ENCODE assay signal across 12 cellular contexts in the genomic region with DNA sequence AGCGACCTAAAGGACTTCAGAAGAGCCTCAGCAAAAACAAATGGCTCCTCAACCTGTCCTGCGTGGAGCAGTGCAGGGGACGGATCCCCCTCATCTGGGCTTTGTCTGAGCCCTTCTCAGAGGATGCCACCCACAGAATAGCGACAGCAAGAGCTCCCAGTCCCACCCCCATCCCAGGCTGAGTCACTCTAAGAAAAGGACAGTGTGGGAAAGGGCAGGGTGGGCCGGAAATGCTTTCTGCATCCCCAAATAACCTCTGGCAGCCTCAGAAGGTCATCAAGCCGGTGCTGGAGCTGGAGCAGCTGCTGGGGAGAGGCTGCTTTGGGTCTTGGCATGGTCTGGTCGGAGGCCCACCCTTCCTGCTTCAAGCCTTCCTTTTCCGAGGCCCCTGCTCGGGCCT. TPM values are rescaled to one million over a fixed set of nuclear protein-coding genes. Genes with fewer than 3 reads are reported as not detected.
DNase-seq lines count a peak whose midpoint lies in the region; ATAC-seq, FAIRE-seq and TF ChIP-seq lines count a peak whose summit lies in the region.
"Had no signal": no experiment of that assay in that cellular context is flagged by ENCODE, and none has a peak within 500 bp of the region (broad histone marks: within the 10 kb centered on the region; RNA-seq: fewer than 3 reads in every experiment).

No MANE protein-coding gene starts in this region.

- no peak for TF ChIP-seq POLR2A in breast epithelium (IDR thresholded peaks at IDR 0.05)

- H3K4me1 ChIP-seq in breast epithelium: peaks cover 25 to 26% of the 10 kb centered on the region in 2 donors
- H3K4me1 ChIP-seq in keratinocyte (ENCODE audit: control insufficient read depth, extremely low read depth, insufficient read depth, low read length): peaks cover 52% of the 10 kb centered on the region
- no peaks in the 10 kb centered on the region for H3K4me1 ChIP-seq in small intestine (ENCODE audit: control insufficient read depth in 2 of 2, insufficient read depth in 1 of 2, low read depth in 1 of 2, low read length in 1 of 2)

- peaks cover 9% of the 10 kb centered on the region for H3K9me1 ChIP-seq in keratinocyte (ENCODE audit: control insufficient read depth, extremely low read depth, insufficient read depth, low read length)

- POLR2A ChIA-PET in HEK293T (lab: Yijun Ruan, JAX): no interaction called here

- intact Hi-C loops in breast epithelium (cut with DNase I; ENCODE audit: low total_unique reads): no loop called here

- dilution Hi-C loops in keratinocyte (cut with MboI; ENCODE audit: extremely low pct_ligation_motif_present, low sequenced_read_pairs): no loop called here

- CTCF ChIA-PET in HEK293T (lab: Yijun Ruan, JAX): no interaction called here

- peaks cover 26% of the 10 kb centered on the region for H3K79me2 ChIP-seq in keratinocyte (ENCODE audit: control insufficient read depth, insufficient read depth, low read length)

- H2AFZ ChIP-seq in keratinocyte (ENCODE audit: control insufficient read depth, low read length): no peak overlapping the region

- peaks cover 11% of the 10 kb centered on the region for H4K20me1 ChIP-seq in keratinocyte (ENCODE audit: control insufficient read depth, extremely low read depth, insufficient read depth, low read length)

- peak overlapping the region; percentile 38 to 90 for H3K27ac ChIP-seq in breast epithelium
- H3K27ac ChIP-seq in keratinocyte (ENCODE audit: control insufficient read depth, insufficient read depth, low read length): no peak overlapping the region
- H3K27ac ChIP-seq in small intestine (ENCODE audit: low read depth in 1 of 2, low read length in 1 of 2): peak overlapping the region in 1 of 2 donors; percentile 53

- TF ChIP-seq CTCF in breast epithelium (IDR thresholded peaks at IDR 0.05) (no peak), keratinocyte (optimal IDR thresholded peaks at IDR 0.05 in 1 of 3, IDR thresholded peaks at IDR 0.05 in 1 of 3, conservative IDR thresholded peaks at IDR 0.05 in 1 of 3; ENCODE audit: extremely low read depth in 1 of 3, insufficient read depth in 2 of 3, low read length in 3 of 3) (no peak)

- WGBS in small intestine, 3 donors: 63 to 72% (median 71%) methylated on average over 9 of the region's 9 CpGs

- no peak for FAIRE-seq in keratinocyte (lab: Jason Lieb, UNC)
- no peak for FAIRE-seq in small intestine (lab: Jason Lieb, UNC)

- H3K4me3 ChIP-seq in breast epithelium (no peak overlapping the region), keratinocyte (ENCODE audit: control insufficient read depth in 2 of 3, extremely low read depth in 1 of 3, insufficient read depth in 2 of 3, low read depth in 1 of 3, low read length in 3 of 3) (no peak overlapping the region), small intestine (ENCODE audit: low read depth in 1 of 2, low read length in 2 of 2) (no peak overlapping the region)

- no peak overlapping the region for H3K9ac ChIP-seq in keratinocyte (ENCODE audit: control insufficient read depth, extremely low read depth, insufficient read depth, low read length)

- no peaks in the 10 kb centered on the region for H3K9me3 ChIP-seq in breast epithelium
- no peaks in the 10 kb centered on the region for H3K9me3 ChIP-seq in keratinocyte (ENCODE audit: control insufficient read depth, low read depth, low read length)
- H3K9me3 ChIP-seq in small intestine (ENCODE audit: control insufficient read depth, low read depth): no peaks in the 10 kb centered on the region

- no peaks in the 10 kb centered on the region for H3K27me3 ChIP-seq in breast epithelium
- no peaks in the 10 kb centered on the region for H3K27me3 ChIP-seq in keratinocyte (ENCODE audit: control insufficient read depth, extremely low read depth, insufficient read depth, low read length)
- H3K27me3 ChIP-seq in small intestine (ENCODE audit: control insufficient read depth in 2 of 2, insufficient read depth in 2 of 2, low read length in 2 of 2): no peaks in the 10 kb centered on the region

- H3K36me3 ChIP-seq in breast epithelium: no peaks in the 10 kb centered on the region
- peaks cover 41 to 58% of the 10 kb centered on the region in 2 experiments for H3K36me3 ChIP-seq in keratinocyte (ENCODE audit: control insufficient read depth in 2 of 2, extremely low read depth in 1 of 2, insufficient read depth in 2 of 2, low read length in 2 of 2)
- no peaks in the 10 kb centered on the region for H3K36me3 ChIP-seq in small intestine (ENCODE audit: control insufficient read depth in 2 of 2, insufficient read depth in 2 of 2, low read length in 2 of 2)

- ATAC-seq in GM18861 (IDR thresholded peaks at IDR 0.05; ENCODE audit: unreplicated experiment): no peak

- H3K4me2 ChIP-seq in keratinocyte (ENCODE audit: control insufficient read depth, extremely low read depth, insufficient read depth, low read depth, low read length): peak overlapping the region; percentile 3

- DNase-seq in GM03348 (ENCODE audit: low spot score) (peak; percentile 86), breast epithelium (ENCODE audit: low spot score in 2 of 2) (no peak), keratinocyte (ENCODE audit: low read depth, low spot score) (no peak), small intestine (peak; percentile 29), NCI-H2196 (lab: John Stamatoyannopoulos, UW; ENCODE audit: unreplicated experiment) (no peak), HEK293T (ENCODE audit: extremely low spot score) (no peak)
- DNase-seq in stimulated activated CD4-positive, alpha-beta T cell treated with anti-CD3 and anti-CD28 coated beads, Interleukin-4, amount 100 ng/mL, for 1 hour: no peak
- DNase-seq: activated T-cell treated with anti-CD3 and anti-CD28 coated beads, Interleukin-2, amount 50 U/mL, for 1 hour; CD4-positive, CD25-positive, alpha-beta regulatory T cell; NK-92 treated with Interleukin-12 subunit alpha and Interleukin-12 subunit beta, amount 100 ng/mL, for 24 hours; nucleus accumbens had no signal

TF ChIP-seq in HEK293T, 16 proteins besides CTCF, POLR2A, EP300 and RAD21:
- no peak for TF ChIP-seq BHLHE40 (IDR thresholded peaks at IDR 0.05; ENCODE audit: borderline replicate concordance)
- no peak for TF ChIP-seq SUZ12 (IDR thresholded peaks at IDR 0.05)
- TF ChIP-seq ELF4 (IDR thresholded peaks at IDR 0.05): no peak
- TF ChIP-seq ZNF384 (IDR thresholded peaks at IDR 0.05): no peak

RNA-seq across cellular contexts. Expression of gene SLC12A4, which starts 8.9 kb away (rescaled TPM):
- total RNA-seq in breast epithelium: 10 to 100 TPM; 32.1 to 64.9 (median 53.6) TPM
- polyA plus RNA-seq in keratinocyte: 59.3 to 72.2 TPM (median 65.4 TPM) in 3 replicates
- polyA plus RNA-seq in keratinocyte (2011; ENCODE audit: low read depth): 15.4 TPM
- 26.3 and 51.8 TPM in 2 replicates for polyA plus RNA-seq in keratinocyte (2011; cell fraction: cytosol; rRNA removed)
- polyA plus RNA-seq in keratinocyte (2011; cell fraction: nucleus; rRNA removed): 238 and 249 TPM in 2 replicates
- polyA plus RNA-seq in keratinocyte (2012; ENCODE audit: low replicate concordance): 23.5 and 63.9 TPM in 2 replicates
- 89.8 to 274 TPM (median 108 TPM) in 3 replicates for polyA minus RNA-seq in keratinocyte
- polyA minus RNA-seq in keratinocyte (2011; cell fraction: cytosol; rRNA and poly(A)+ RNA removed): 76.4 TPM
- 118 and 142 TPM in 2 replicates for polyA minus RNA-seq in keratinocyte (2011; cell fraction: nucleus; rRNA and poly(A)+ RNA removed)
- 10 to 100 TPM in 1 of 3 donors, 1 to 10 TPM in 2; 1.1 to 10.0 (median 4.1) TPM for polyA plus RNA-seq in small intestine

RNA-seq across cellular contexts. Expression of gene LCAT, which starts 15.6 kb away (rescaled TPM):
- total RNA-seq in breast epithelium: 10 to 100 TPM; 11.8 to 18.6 (median 15.4) TPM
- 6.5 to 11.6 TPM (median 10.5 TPM) in 3 replicates for polyA plus RNA-seq in keratinocyte
- polyA plus RNA-seq in keratinocyte (2011; ENCODE audit: low read depth): 4.2 TPM
- 2.1 and 3.0 TPM in 2 replicates for polyA plus RNA-seq in keratinocyte (2011; cell fraction: cytosol; rRNA removed)
- 35.7 and 48.0 TPM in 2 replicates for polyA plus RNA-seq in keratinocyte (2011; cell fraction: nucleus; rRNA removed)
- 10.6 and 14.2 TPM in 2 replicates for polyA plus RNA-seq in keratinocyte (2012; ENCODE audit: low replicate concordance)
- polyA minus RNA-seq in keratinocyte: 6.0 to 16.2 TPM (median 9.5 TPM) in 3 replicates
- polyA minus RNA-seq in keratinocyte (2011; cell fraction: cytosol; rRNA and poly(A)+ RNA removed): 7.1 TPM
- 10.6 and 10.7 TPM in 2 replicates for polyA minus RNA-seq in keratinocyte (2011; cell fraction: nucleus; rRNA and poly(A)+ RNA removed)
- 1 to 10 TPM in 2 of 3 donors, under 1 TPM in 1; 0.54 to 4.4 (median 1.3) TPM for polyA plus RNA-seq in small intestine

RNA-seq across cellular contexts. Expression of gene DPEP3, which starts 20.8 kb away (rescaled TPM):
- total RNA-seq in breast epithelium: under 1 TPM in 1 of 3 donors, not detected in 2; 0.29 TPM
- polyA plus RNA-seq in keratinocyte (0.04 TPM in 1 of 3 replicates, not detected in the others), small intestine (under 1 TPM in 2 of 3 donors, not detected in 1; 0.06 to 0.27 TPM)
- not detected for polyA plus RNA-seq in keratinocyte (2011; ENCODE audit: low read depth)
- polyA plus RNA-seq in keratinocyte (2011; cell fraction: cytosol; rRNA removed): not detected in 2 replicates
- not detected in 2 replicates for polyA plus RNA-seq in keratinocyte (2011; cell fraction: nucleus; rRNA removed)
- not detected in 2 replicates for polyA plus RNA-seq in keratinocyte (2012; ENCODE audit: low replicate concordance)
- not detected in 3 replicates for polyA minus RNA-seq in keratinocyte
- polyA minus RNA-seq in keratinocyte (2011; cell fraction: cytosol; rRNA and poly(A)+ RNA removed): not detected
- polyA minus RNA-seq in keratinocyte (2011; cell fraction: nucleus; rRNA and poly(A)+ RNA removed): not detected in 2 replicates

RNA-seq across cellular contexts. Expression of gene PSMB10, which starts 22.9 kb away (rescaled TPM):
- total RNA-seq in breast epithelium: 10 to 100 TPM; 32.1 to 46.2 (median 34.1) TPM
- 9.3 to 19.7 TPM (median 11.1 TPM) in 3 replicates for polyA plus RNA-seq in keratinocyte
- polyA plus RNA-seq in keratinocyte (2011; ENCODE audit: low read depth): 3.0 TPM
- polyA plus RNA-seq in keratinocyte (2011; cell fraction: cytosol; rRNA removed): 5.1 and 17.8 TPM in 2 replicates
- polyA plus RNA-seq in keratinocyte (2011; cell fraction: nucleus; rRNA removed): 6.2 and 8.4 TPM in 2 replicates
- 17.5 and 40.2 TPM in 2 replicates for polyA plus RNA-seq in keratinocyte (2012; ENCODE audit: low replicate concordance)
- 6.0 to 8.4 TPM (median 6.8 TPM) in 3 replicates for polyA minus RNA-seq in keratinocyte
- polyA minus RNA-seq in keratinocyte (2011; cell fraction: cytosol; rRNA and poly(A)+ RNA removed): 26.1 TPM
- polyA minus RNA-seq in keratinocyte (2011; cell fraction: nucleus; rRNA and poly(A)+ RNA removed): 5.0 and 6.3 TPM in 2 replicates
- 100 to 1,000 TPM; 197 to 354 (median 245) TPM for polyA plus RNA-seq in small intestine

RNA-seq across cellular contexts. Expression of gene CTRL, which starts 27.9 kb away (rescaled TPM):
- 1 to 10 TPM; 1.0 to 2.6 (median 1.8) TPM for total RNA-seq in breast epithelium
- polyA plus RNA-seq in keratinocyte (0.10 to 0.46 TPM (median 0.33 TPM) in 3 replicates), small intestine (1 to 10 TPM; 1.4 to 6.7 (median 5.4) TPM)
- 0.29 TPM for polyA plus RNA-seq in keratinocyte (2011; ENCODE audit: low read depth)
- 0.17 TPM in 1 of 2 replicates, not detected in the other for polyA plus RNA-seq in keratinocyte (2011; cell fraction: cytosol; rRNA removed)
- polyA plus RNA-seq in keratinocyte (2011; cell fraction: nucleus; rRNA removed): 0.73 and 1.3 TPM in 2 replicates
- polyA plus RNA-seq in keratinocyte (2012; ENCODE audit: low replicate concordance): 0.39 and 0.62 TPM in 2 replicates
- polyA minus RNA-seq in keratinocyte: 0.26 TPM in 1 of 3 replicates, not detected in the others
- not detected for polyA minus RNA-seq in keratinocyte (2011; cell fraction: cytosol; rRNA and poly(A)+ RNA removed)
- polyA minus RNA-seq in keratinocyte (2011; cell fraction: nucleus; rRNA and poly(A)+ RNA removed): 0.70 TPM in 1 of 2 replicates, not detected in the other

Comparison
In these comparisons a context has a peak if more than half of its experiments do, and no peak if none do; other contexts are left out.
1. DNase-seq: peak in GM03348 (single experiment) and small intestine (single experiment); none in breast epithelium (0 of 2), keratinocyte (single experiment), NCI-H2196 (single experiment), HEK293T (single experiment) and stimulated activated CD4-positive, alpha-beta T cell treated with anti-CD3 and anti-CD28 coated beads, Interleukin-4, amount 100 ng/mL, for 1 hour (single experiment).